ENCODE assay signal across 1 cellular context in genomic region chr1:47725732-47726495, GRCh38.
TF ChIP-seq lines count a peak whose summit lies in the region.

No MANE protein-coding gene starts in this region.

TF ChIP-seq in K562, 482 proteins besides CTCF, POLR2A, EP300 and RAD21 (continued from another document):
- TF ChIP-seq CLOCK (CRISPR knock-in tag; IDR thresholded peaks at IDR 0.05; ENCODE audit: borderline replicate concordance), result no peak
- no peak for TF ChIP-seq HMG20B (CRISPR knock-in tag; IDR thresholded peaks at IDR 0.05)
- TF ChIP-seq UBTF (IDR thresholded peaks at IDR 0.05; ENCODE audit: borderline replicate concordance in 1 of 2, low read depth in 2 of 2, low read length in 2 of 2), result 0 out of 4 replicates have a peak, but pooled peaks of 1 of the 2 experiments have one; percentile 43
- peak; percentile 67; the same call in 1 of the 2 replicates for TF ChIP-seq STAG1 (CRISPR knock-in tag; IDR thresholded peaks at IDR 0.05; ENCODE audit: borderline replicate concordance)
- TF ChIP-seq ZNF696 (CRISPR knock-in tag; conservative IDR thresholded peaks at IDR 0.05), result no peak
